9 cellular contexts compared by ENCODE assay signal in genomic region chr11:46369458-46370152, GRCh38. TPM values are rescaled to one million over a fixed set of nuclear protein-coding genes. Genes with fewer than 3 reads are reported as not detected.
DNase-seq lines count a peak whose midpoint lies in the region; ATAC-seq and TF ChIP-seq lines count a peak whose summit lies in the region.
"Had no signal": no experiment of that assay in that cellular context is flagged by ENCODE, and none has a peak within 500 bp of the region (broad histone marks: within the 10 kb centered on the region; RNA-seq: fewer than 3 reads in every experiment).

No MANE protein-coding gene starts in this region.

- CTCF ChIA-PET in BJ (lab: Yijun Ruan, JAX): interaction anchor here (1.0 to 11.2 kb wide), 13 partner anchors 8 to 274 kb away, joined by 3 to 162 read pairs (median 4); partner anchors contain the start of genes ATG13, CHRM4 and DGKZ
- CTCF ChIA-PET in MCF 10A (lab: Yijun Ruan, JAX): interaction anchor here (0.8 to 1.7 kb wide), 7 partner anchors 10 to 77 kb away, joined by 3 to 18 read pairs (median 4); no protein-coding TSS in a partner anchor

- no peak overlapping the region for H3K27ac ChIP-seq in suprapubic skin

- H3K4me3 ChIP-seq in BJ (ENCODE audit: low read depth, low read length): no peak overlapping the region
- no peak overlapping the region for H3K4me3 ChIP-seq in suprapubic skin

- no TSS peak for BruUV-seq in MCF 10A (replicated peaks; lab: Mats Ljungman, UMichigan)

- no peaks in the 10 kb centered on the region for H3K36me3 Mint-ChIP-seq in T-helper 17 cell (ENCODE audit: low read depth)
- peaks cover 13% of the 10 kb centered on the region for H3K36me3 Mint-ChIP-seq in MCF 10A (ENCODE audit: insufficient read depth, unreplicated experiment)
- H3K36me3 Mint-ChIP-seq: IgD-negative memory B cell had no signal

- H3K36me3 ChIP-seq in BJ (ENCODE audit: control insufficient read depth, insufficient read depth, low read length): peaks cover 13% of the 10 kb centered on the region
- H3K36me3 ChIP-seq in suprapubic skin: peaks cover 67% of the 10 kb centered on the region

- no peak for TF ChIP-seq POLR2A in suprapubic skin (IDR thresholded peaks at IDR 0.05)

- H3K4me3 Mint-ChIP-seq in T-helper 17 cell: no peak overlapping the region
- no peak overlapping the region for H3K4me3 Mint-ChIP-seq in MCF 10A (ENCODE audit: unreplicated experiment)
- H3K4me3 Mint-ChIP-seq: IgD-negative memory B cell had no signal

- H3K4me1 Mint-ChIP-seq in T-helper 17 cell: peaks cover 21% of the 10 kb centered on the region
- H3K4me1 Mint-ChIP-seq in MCF 10A (ENCODE audit: insufficient read depth, unreplicated experiment): no peaks in the 10 kb centered on the region

- H3K27me3 ChIP-seq in BJ (ENCODE audit: control insufficient read depth, insufficient read depth, low read length) (no peaks in the 10 kb centered on the region), suprapubic skin (no peaks in the 10 kb centered on the region)

- H3K27ac Mint-ChIP-seq in T-helper 17 cell (peak overlapping the region; percentile 11), MCF 10A (ENCODE audit: low read depth, unreplicated experiment) (no peak overlapping the region)

- H3K9me3 Mint-ChIP-seq in MCF 10A (ENCODE audit: unreplicated experiment): no peaks in the 10 kb centered on the region
- H3K9me3 Mint-ChIP-seq: IgD-negative memory B cell had no signal

- intact Hi-C loops in MCF 10A (cut with micrococcal nuclease): no loop called here

- peaks cover 18% of the 10 kb centered on the region for H3K4me1 ChIP-seq in suprapubic skin

- no peaks in the 10 kb centered on the region for H3K9me3 ChIP-seq in T-helper 17 cell (ENCODE audit: control insufficient read depth, low read length, poor library complexity, severe bottlenecking)
- no peaks in the 10 kb centered on the region for H3K9me3 ChIP-seq in suprapubic skin

- TF ChIP-seq EP300 in suprapubic skin (IDR thresholded peaks at IDR 0.05): no peak

- DNase-seq in BJ (ENCODE audit: low read depth) (no peak), Kasumi-1 (lab: John Stamatoyannopoulos, UW) (peak; percentile 51 to 62), T-helper 17 cell (no peak), MCF 10A (ENCODE audit: unreplicated experiment) (peak; percentile 59), left kidney (ENCODE audit: low read depth, low spot score) (peak; percentile 96), suprapubic skin (ENCODE audit: low spot score in 2 of 2) (no peak), superior temporal gyrus (ENCODE audit: extremely low spot score) (no peak)

- ATAC-seq in GM18868 (IDR thresholded peaks at IDR 0.05; ENCODE audit: unreplicated experiment) (peak; percentile 58), T-helper 17 cell (peak; percentile 77)

- TF ChIP-seq CTCF in BJ (IDR thresholded peaks at IDR 0.05; ENCODE audit: insufficient read depth, low read depth, low read length): peak; percentile 99
- TF ChIP-seq CTCF in MCF 10A (IDR thresholded peaks at IDR 0.05; ENCODE audit: unreplicated experiment): peak; percentile 78
- TF ChIP-seq CTCF in suprapubic skin (IDR thresholded peaks at IDR 0.05): peak; percentile 30 to 91

- H3K27me3 Mint-ChIP-seq in T-helper 17 cell: no peaks in the 10 kb centered on the region
- H3K27me3 Mint-ChIP-seq in MCF 10A (ENCODE audit: insufficient read depth, unreplicated experiment): no peaks in the 10 kb centered on the region
- H3K27me3 Mint-ChIP-seq: IgD-negative memory B cell had no signal

- 75% methylated on average over 20 of the region's 25 CpGs for WGBS in suprapubic skin

- POLR2A ChIA-PET in BJ (lab: Charles Lee): no interaction called here
- POLR2A ChIA-PET in MCF 10A (lab: Yijun Ruan, JAX): interaction anchor here (0.7 kb wide), 1 partner anchor 391 kb away, joined by 3 read pairs; no protein-coding TSS in a partner anchor

RNA-seq across cellular contexts. Expression of gene MDK, which starts 11.9 kb away (rescaled TPM):
- polyA plus RNA-seq in BJ (2011; rRNA removed): 77.0 and 91.9 TPM in 2 replicates
- polyA minus RNA-seq in BJ (2011; rRNA and poly(A)+ RNA removed): 12.4 and 14.2 TPM in 2 replicates
- total RNA-seq in T-helper 17 cell (1 to 10 TPM; 2.6 to 3.7 TPM), MCF 10A (2022) (0.49 and 1.8 TPM in 2 replicates), suprapubic skin (10 to 100 TPM in 3 of 4 donors, 1 to 10 TPM in 1; 9.1 to 22.6 (median 13.9) TPM)

RNA-seq across cellular contexts. Expression of gene CHRM4, which starts 22.0 kb away (rescaled TPM):
- 0.10 TPM in 1 of 2 replicates, not detected in the other for polyA plus RNA-seq in BJ (2011; rRNA removed)
- polyA minus RNA-seq in BJ (2011; rRNA and poly(A)+ RNA removed): not detected in 2 replicates
- total RNA-seq in T-helper 17 cell: 1 to 10 TPM; 4.3 to 4.8 TPM
- total RNA-seq in MCF 10A (2022): not detected in 2 replicates
- 1 to 10 TPM in 3 of 4 donors, under 1 TPM in 1; 0.80 to 3.0 (median 2.6) TPM for total RNA-seq in suprapubic skin

RNA-seq across cellular contexts. Expression of gene DGKZ, which starts 22.3 kb away (rescaled TPM):
- 16.3 and 31.7 TPM in 2 replicates for polyA plus RNA-seq in BJ (2011; rRNA removed)
- polyA minus RNA-seq in BJ (2011; rRNA and poly(A)+ RNA removed): 34.9 and 35.4 TPM in 2 replicates
- total RNA-seq in T-helper 17 cell (100 to 1,000 TPM; 194 to 196 TPM), MCF 10A (2022) (52.8 and 57.9 TPM in 2 replicates), suprapubic skin (10 to 100 TPM; 60.5 to 91.0 (median 73.4) TPM)

Comparison
In these comparisons a context has a peak if more than half of its experiments do, and no peak if none do; other contexts are left out.
1. DNase-seq: peak in Kasumi-1 (2 of 2), MCF 10A (single experiment) and left kidney (single experiment); none in BJ (single experiment), T-helper 17 cell (0 of 3), suprapubic skin (0 of 2) and superior temporal gyrus (single experiment).
2. Peak in every context shown above with its lines, with median percentiles within 50 percentile points of each other: CTCF ChIP-seq.